In genomic region chr18:26468931-26469340, GRCh38 we compare ENCODE assay signal across 8 cellular contexts.
DNase-seq lines count a peak whose midpoint lies in the region; ATAC-seq, FAIRE-seq and TF ChIP-seq lines count a peak whose summit lies in the region.

No MANE protein-coding gene starts in this region.

- ATAC-seq in GM18505 (IDR thresholded peaks at IDR 0.05; ENCODE audit: unreplicated experiment) = peak; percentile 54
- peak; percentile 50 for ATAC-seq in HG02973 (IDR thresholded peaks at IDR 0.05; ENCODE audit: unreplicated experiment)

- WGBS in sigmoid colon, 2 donors = 59 to 65% methylated on average over 4 of the region's 4 CpGs

- H3K9me3 ChIP-seq in sigmoid colon = no peaks in the 10 kb centered on the region

- no peak for TF ChIP-seq EP300 in sigmoid colon (IDR thresholded peaks at IDR 0.05)

- peak; percentile 71 for DNase-seq in A172 (ENCODE audit: low spot score)
- DNase-seq in NCI-H2171 treated with DMSO at 0.1 percent for 48 hours (lab: John Stamatoyannopoulos, UW) = peak; percentile 88
- DNase-seq in dermis blood vessel endothelial cell = peak; percentile 40
- no peak for DNase-seq in sigmoid colon
- no peak for DNase-seq in GM19238 (ENCODE audit: insufficient read length, low spot score)
- DNase-seq in frontal cortex (ENCODE audit: low spot score in 2 of 2) = no peak

- no peak for FAIRE-seq in frontal cortex (lab: Jason Lieb, UNC)

- intact Hi-C loops in sigmoid colon (cut with DNase I) = no loop called here

- no peak for TF ChIP-seq POLR2A in GM18505 (IDR thresholded peaks at IDR 0.05; ENCODE audit: borderline replicate concordance, extremely low read depth, insufficient read depth, insufficient read length)
- no peak for TF ChIP-seq POLR2A in sigmoid colon (IDR thresholded peaks at IDR 0.05)

- H3K27ac ChIP-seq in sigmoid colon = no peak overlapping the region

- H3K27me3 ChIP-seq in sigmoid colon = no peaks in the 10 kb centered on the region

- peak in 3 of 4 experiments; percentile 10 to 19 (median 14) for TF ChIP-seq CTCF in sigmoid colon (IDR thresholded peaks at IDR 0.05)

- no peak overlapping the region for H3K4me3 ChIP-seq in sigmoid colon

- no peaks in the 10 kb centered on the region for H3K4me1 ChIP-seq in sigmoid colon

- H3K36me3 ChIP-seq in sigmoid colon = peaks cover 0 to 10% (median 0%) of the 10 kb centered on the region in 4 donors

Comparison
In these comparisons a context has a peak if more than half of its experiments do, and no peak if none do; other contexts are left out.
1. DNase-seq: peak in A172 (single experiment), NCI-H2171 treated with DMSO at 0.1 percent for 48 hours (single experiment) and dermis blood vessel endothelial cell (single experiment); none in sigmoid colon (single experiment), GM19238 (single experiment) and frontal cortex (0 of 2).